Comparison of ENCODE assay signal across 16 cellular contexts in the genomic region with DNA sequence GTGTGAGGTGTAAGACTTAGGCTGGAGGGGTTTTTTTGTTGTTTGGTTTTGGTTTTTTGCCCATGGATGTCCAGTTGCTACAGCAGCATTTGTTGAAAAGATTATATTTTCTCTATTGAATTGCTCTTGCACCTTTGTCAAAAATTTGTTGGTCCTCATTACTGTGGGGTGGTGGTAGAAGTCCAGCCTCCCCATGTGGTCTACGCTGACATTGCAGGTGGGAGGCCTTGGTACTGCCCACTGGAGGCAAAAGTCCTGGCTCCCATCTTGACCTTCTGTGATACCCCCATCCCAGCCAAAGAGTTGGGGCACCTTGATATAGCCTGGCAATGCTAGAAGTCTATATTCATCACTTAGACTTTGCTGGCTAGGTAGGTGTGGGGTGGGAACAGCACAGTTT. TPM values are rescaled to one million over a fixed set of nuclear protein-coding genes. Genes with fewer than 3 reads are reported as not detected.
A peak's percentile ranks its signal among the peaks of the same experiment; 100 is the strongest.
DNase-seq lines count a peak whose midpoint lies in the region; ATAC-seq and TF ChIP-seq lines count a peak whose summit lies in the region.
"Had no signal": no experiment of that assay in that cellular context is flagged by ENCODE, and none has a peak within 500 bp of the region (broad histone marks: within the 10 kb centered on the region; RNA-seq: fewer than 3 reads in every experiment).

No MANE protein-coding gene starts in this region.

- H3K27ac Mint-ChIP-seq in H9 (no peak overlapping the region), WTC11 (no peak overlapping the region), Calu3 (ENCODE audit: unreplicated experiment) (no peak overlapping the region)
- H3K27ac Mint-ChIP-seq: activated CD8-positive, alpha-beta T cell treated with anti-CD3 and anti-CD28 coated beads, Interleukin-2, amount 10 ng/mL, durations not matched to agents 7 days and 5 days; activated T-helper 1 cell treated with anti-CD3 and anti-CD28 coated beads, Interleukin-12 subunit alpha, Interleukin-12 subunit beta, Interleukin-2, Interleukin-4 antibody, amounts not matched to agents 30 ng/mL and 10 ng/mL and 1 ng/mL, durations not matched to agents 14 hours and 24 hours and 36 hours had no signal

- H4K91ac ChIP-seq in H9 (ENCODE audit: insufficient read length, low read depth, low read length), result no peak overlapping the region

- no peak overlapping the region for H2BK15ac ChIP-seq in H9 (ENCODE audit: low read depth, low read length)

- BruUV-seq in Calu3 (replicated peaks; lab: Mats Ljungman, UMichigan) (no TSS peak), A673 (replicated peaks; lab: Mats Ljungman, UMichigan) (no TSS peak)

- no peak overlapping the region for H3K9ac ChIP-seq in H9 (ENCODE audit: extremely low read depth, insufficient read length, low read length)

- H3K23ac ChIP-seq in H9 (ENCODE audit: insufficient read length, low read depth, low read length), result no peak overlapping the region

- peaks cover 31% of the 10 kb centered on the region for H3K27me3 ChIP-seq in AG04450 (ENCODE audit: control insufficient read depth, insufficient read depth, low read length)
- peaks cover 13% of the 10 kb centered on the region for H3K27me3 ChIP-seq in H9 (ENCODE audit: insufficient read depth, low read length)
- peaks cover 0 to 24% (median 0%) of the 10 kb centered on the region in 7 donors for H3K27me3 ChIP-seq in heart right ventricle
- H3K27me3 ChIP-seq in A673 (replicated peaks; ENCODE audit: insufficient read depth, low read depth, low read length, poor library complexity), result peaks cover 34% of the 10 kb centered on the region

- no peak overlapping the region for H2BK20ac ChIP-seq in H9 (ENCODE audit: low read depth, low read length, poor library complexity, severe bottlenecking)

- no peaks in the 10 kb centered on the region for H3K79me2 ChIP-seq in H9 (ENCODE audit: insufficient read depth, low read length)

- H3K79me1 ChIP-seq in H9 (ENCODE audit: insufficient read depth, low read depth, low read length, poor library complexity, severe bottlenecking), result no peaks in the 10 kb centered on the region

- no peak overlapping the region for H3T11ph ChIP-seq in H9 (ENCODE audit: low read length)

- no peak overlapping the region for H2BK120ac ChIP-seq in H9 (ENCODE audit: low read depth, low read length, poor library complexity, severe bottlenecking)

- no peak overlapping the region for H2AK5ac ChIP-seq in H9 (ENCODE audit: insufficient read length, low read length)

- POLR2A ChIA-PET in AG04450 (lab: Yijun Ruan, JAX) (no interaction called here), WTC11 (lab: Charles Lee) (no interaction called here), A673 (lab: Charles Lee; ENCODE audit: low non-redundant PET) (no interaction called here)

- no peak overlapping the region for H3K4me2 ChIP-seq in H9 (ENCODE audit: insufficient read depth, insufficient read length, low read length)

- H3K27ac ChIP-seq in AG04450 (ENCODE audit: low read depth, low read length), result no peak overlapping the region
- H3K27ac ChIP-seq in H9 (ENCODE audit: insufficient read length, low read depth, low read length), result no peak overlapping the region
- no peak overlapping the region for H3K27ac ChIP-seq in heart right ventricle
- H3K27ac ChIP-seq in A673 (ENCODE audit: low read depth, low read length, poor library complexity, severe bottlenecking), result no peak overlapping the region

- H3K4me3 Mint-ChIP-seq in H9, result no peak overlapping the region
- no peak overlapping the region for H3K4me3 Mint-ChIP-seq in WTC11
- no peak overlapping the region for H3K4me3 Mint-ChIP-seq in Calu3 (ENCODE audit: low read depth, unreplicated experiment)
- H3K4me3 Mint-ChIP-seq: activated CD8-positive, alpha-beta T cell treated with anti-CD3 and anti-CD28 coated beads, Interleukin-2, amount 10 ng/mL, durations not matched to agents 7 days and 5 days; activated T-helper 1 cell treated with anti-CD3 and anti-CD28 coated beads, Interleukin-12 subunit alpha, Interleukin-12 subunit beta, Interleukin-2, Interleukin-4 antibody, amounts not matched to agents 30 ng/mL and 10 ng/mL and 1 ng/mL, durations not matched to agents 14 hours and 24 hours and 36 hours; type B pancreatic cell had no signal

- H2AFZ ChIP-seq in H9 (ENCODE audit: low read length), result no peak overlapping the region

- no peak overlapping the region for H2BK12ac ChIP-seq in H9 (ENCODE audit: insufficient read length, low read depth, low read length)

- H4K20me1 ChIP-seq in H9 (ENCODE audit: control insufficient read depth, insufficient read depth, insufficient read length), result no peaks in the 10 kb centered on the region

- H3K4me3 ChIP-seq in AG04450 (ENCODE audit: low read depth, low read length) (no peak overlapping the region), heart right ventricle (no peak overlapping the region), A673 (ENCODE audit: low read depth, low read length, poor library complexity, severe bottlenecking) (no peak overlapping the region)

- H3K36me3 ChIP-seq in heart right ventricle (no peaks in the 10 kb centered on the region), A673 (ENCODE audit: insufficient read depth, low read length, poor library complexity, severe bottlenecking) (no peaks in the 10 kb centered on the region)

- CTCF ChIA-PET in AG04450 (lab: Charles Lee) (no interaction called here), WTC11 (lab: Charles Lee) (no interaction called here), Calu3 (lab: Charles Lee) (no interaction called here), A673 (lab: Charles Lee) (no interaction called here)

- no peak overlapping the region for H3K18ac ChIP-seq in H9 (ENCODE audit: insufficient read length, low read depth, low read length)

- no peaks in the 10 kb centered on the region for H3K36me3 Mint-ChIP-seq in H9 (ENCODE audit: insufficient read depth in 1 of 3, low read depth in 3 of 3)
- no peaks in the 10 kb centered on the region for H3K36me3 Mint-ChIP-seq in WTC11
- no peaks in the 10 kb centered on the region for H3K36me3 Mint-ChIP-seq in Calu3 (ENCODE audit: insufficient read depth, unreplicated experiment)
- H3K36me3 Mint-ChIP-seq: type B pancreatic cell had no signal

- DNase-seq in AG04450 (ENCODE audit: low read depth, low spot score), result no peak
- DNase-seq in H9, result no peak
- no peak for DNase-seq in WTC11 (ENCODE audit: low spot score)
- no peak for DNase-seq in heart right ventricle
- no peak for DNase-seq in Calu3
- DNase-seq in middle frontal gyrus (ENCODE audit: extremely low spot score, low spot score), result no peak
- DNase-seq in A673 (ENCODE audit: low spot score), result no peak
- DNase-seq: ACHN; activated CD8-positive, alpha-beta T cell treated with anti-CD3 and anti-CD28 coated beads, Interleukin-2, amount 10 ng/mL, durations not matched to agents 7 days and 5 days; mesenchymal stem cell; NCI-H146; NCI-H446 treated with DMSO at 0.1 percent for 48 hours had no signal

- H3K4ac ChIP-seq in H9 (ENCODE audit: low read depth, low read length), result no peak overlapping the region

- H3K27me3 Mint-ChIP-seq in H9 (ENCODE audit: low read depth) (peaks cover 37% of the 10 kb centered on the region), WTC11 (ENCODE audit: low read depth) (peaks cover 23% of the 10 kb centered on the region), Calu3 (ENCODE audit: unreplicated experiment) (peaks cover 97% of the 10 kb centered on the region)

- H3K9me3 Mint-ChIP-seq in H9, result peaks cover 0 to 2% of the 10 kb centered on the region in 2 experiments; a peak in 1 of 5 replicates
- H3K9me3 Mint-ChIP-seq in WTC11, result peaks cover 2% of the 10 kb centered on the region
- no peaks in the 10 kb centered on the region for H3K9me3 Mint-ChIP-seq in Calu3 (ENCODE audit: low read depth, unreplicated experiment)
- H3K9me3 Mint-ChIP-seq: activated T-helper 1 cell treated with anti-CD3 and anti-CD28 coated beads, Interleukin-12 subunit alpha, Interleukin-12 subunit beta, Interleukin-2, Interleukin-4 antibody, amounts not matched to agents 30 ng/mL and 10 ng/mL and 1 ng/mL, durations not matched to agents 14 hours and 24 hours and 36 hours had no signal

- H2BK5ac ChIP-seq in H9 (ENCODE audit: insufficient read length, low read length), result no peak overlapping the region

- no peak overlapping the region for H4K8ac ChIP-seq in H9 (replicated peaks; ENCODE audit: insufficient read length, low read depth, low read length)

- TF ChIP-seq CTCF in AG04450 (IDR thresholded peaks at IDR 0.05; ENCODE audit: low read depth, low read length), result 0 out of 2 replicates have a peak, but pooled peaks have one; percentile 13
- TF ChIP-seq CTCF in H9 (conservative IDR thresholded peaks at IDR 0.05), result peak; percentile 58
- TF ChIP-seq CTCF in WTC11 (IDR thresholded peaks at IDR 0.05), result no peak
- peak; percentile 14 to 58 (median 53) for TF ChIP-seq CTCF in heart right ventricle (IDR thresholded peaks at IDR 0.05)
- no peak for TF ChIP-seq CTCF in Calu3 (IDR thresholded peaks at IDR 0.05; ENCODE audit: unreplicated experiment)
- TF ChIP-seq CTCF in A673 (conservative IDR thresholded peaks at IDR 0.05; ENCODE audit: low read depth, low read length), result no peak

- H3K4me1 Mint-ChIP-seq in H9 (peaks cover 0 to 2% of the 10 kb centered on the region in 2 experiments; a peak in 1 of 4 replicates), WTC11 (no peaks in the 10 kb centered on the region), Calu3 (ENCODE audit: low read depth, unreplicated experiment) (no peaks in the 10 kb centered on the region)

- H3K14ac ChIP-seq in H9 (ENCODE audit: insufficient read depth, low read length), result no peak overlapping the region

- no peaks in the 10 kb centered on the region for H3K4me1 ChIP-seq in H9 (ENCODE audit: insufficient read depth, low read length)
- peaks cover 0 to 6% (median 4%) of the 10 kb centered on the region in 9 donors for H3K4me1 ChIP-seq in heart right ventricle
- H3K4me1 ChIP-seq in A673 (ENCODE audit: insufficient read depth, low read length, poor library complexity, severe bottlenecking), result peaks cover 3% of the 10 kb centered on the region

- intact Hi-C loops in heart right ventricle (cut with DNase I) (loop anchor here in 3 of 10 donors (2.0 to 5.0 kb wide), 2 partner anchors 82 to 84 kb away; no protein-coding TSS in a partner anchor), Calu3 (cut with micrococcal nuclease; ENCODE audit: unreplicated experiment) (no loop called here), A673 (cut with micrococcal nuclease; ENCODE audit: unreplicated experiment) (no loop called here)

- no peak overlapping the region for H4K5ac ChIP-seq in H9 (ENCODE audit: insufficient read length, low read depth, low read length)

- ATAC-seq in WTC11 (peak; percentile 82), heart right ventricle (peak in 3 of 8 donors; percentile 43 to 65 (median 60)), GM18517 (IDR thresholded peaks at IDR 0.05; ENCODE audit: unreplicated experiment) (no peak)
- ATAC-seq: activated CD8-positive, alpha-beta T cell treated with anti-CD3 and anti-CD28 coated beads, Interleukin-2, amount 10 ng/mL, durations not matched to agents 7 days and 5 days; SK-N-SH treated with all-trans-retinoic acid at 6 μM for 48 hours had no signal

- H3K23me2 ChIP-seq in H9 (ENCODE audit: insufficient read length, low read depth, low read length, poor library complexity, severe bottlenecking), result peaks cover under 1% of the 10 kb centered on the region

- no CpG with 5 or more reads among the region's 1 CpG for WGBS in H9 (ENCODE audit: extremely low coverage, insufficient read length, low lambda C conversion rate)
- 83 to 95% methylated on average over 1 of the region's 1 CpG for WGBS in heart right ventricle, 2 donors

- H3K9me3 ChIP-seq in AG04450 (ENCODE audit: control insufficient read depth, insufficient read depth, low read length) (no peaks in the 10 kb centered on the region), H9 (ENCODE audit: control insufficient read depth, low read depth, low read length) (no peaks in the 10 kb centered on the region), heart right ventricle (no peaks in the 10 kb centered on the region), A673 (ENCODE audit: low read depth, low read length, poor library complexity, severe bottlenecking) (no peaks in the 10 kb centered on the region)

- H3K56ac ChIP-seq in H9 (ENCODE audit: insufficient read length, low read depth, low read length), result no peak overlapping the region

RNA-seq across cellular contexts. Expression of gene RAB6B, which starts 5.4 kb away (rescaled TPM):
- polyA plus RNA-seq in AG04450 (2011; rRNA removed) (2.2 and 2.3 TPM in 2 replicates), heart right ventricle (10 to 100 TPM in 1 of 2 donors, 1 to 10 TPM in 1; 7.0 to 14.2 TPM)
- polyA minus RNA-seq in AG04450 (2011; rRNA and poly(A)+ RNA removed), result 2.0 and 3.4 TPM in 2 replicates
- total RNA-seq in H9 (2021) (12.3 and 14.8 TPM in 2 replicates), WTC11 (2021) (14.9 to 21.0 TPM (median 18.0 TPM) in 3 replicates), heart right ventricle (10 to 100 TPM; 39.2 to 73.8 (median 47.4) TPM), Calu3 (2022) (0.85 and 4.7 TPM in 2 replicates), A673 (2021) (0.86 and 0.87 TPM in 2 replicates)

Comparison
In these comparisons a context has a peak if more than half of its experiments do, and no peak if none do; other contexts are left out.
1. CTCF ChIP-seq: peak in AG04450 (single experiment), H9 (single experiment) and heart right ventricle (9 of 9); none in WTC11 (single experiment), Calu3 (single experiment) and A673 (single experiment).